Comparison of ENCODE assay signal across 10 cellular contexts in genomic region chr15:77064539-77065308, GRCh38. TPM values are rescaled to one million over a fixed set of nuclear protein-coding genes. Genes with fewer than 3 reads are reported as not detected.
DNase-seq lines count a peak whose midpoint lies in the region; ATAC-seq and TF ChIP-seq lines count a peak whose summit lies in the region.
"Had no signal": no experiment of that assay in that cellular context is flagged by ENCODE, and none has a peak within 500 bp of the region (broad histone marks: within the 10 kb centered on the region; RNA-seq: fewer than 3 reads in every experiment).

No MANE protein-coding gene starts in this region.

- peak overlapping the region; percentile 60 for H3K4me2 ChIP-seq in PC-9

- DNase-seq in CD8-positive, alpha-beta memory T cell = no peak
- DNase-seq in PC-9 (peak in 1 of 2 experiments; percentile 88), endothelial cell (ENCODE audit: low spot score) (no peak), posterior cingulate gyrus (no peak), caudate nucleus (lab: John Stamatoyannopoulos, UW) (no peak), NCI-H2107 (lab: John Stamatoyannopoulos, UW) (no peak)
- DNase-seq: MV-4-11 had no signal

- CTCF ChIA-PET in CD8-positive, alpha-beta memory T cell (lab: Charles Lee) = no interaction called here
- CTCF ChIA-PET in PC-9 (lab: Charles Lee) = no interaction called here

- H2AFZ ChIP-seq in PC-9 = no peak overlapping the region

- intact Hi-C loops in PC-9 (cut with micrococcal nuclease; ENCODE audit: unreplicated experiment) (no loop called here), posterior cingulate gyrus (cut with DNase I) (no loop called here)

- POLR2A ChIA-PET in CD8-positive, alpha-beta memory T cell (lab: Charles Lee) = no interaction called here
- POLR2A ChIA-PET in PC-9 (lab: Charles Lee; ENCODE audit: unreplicated experiment) = no interaction called here

- H3K4me1 ChIP-seq in CD8-positive, alpha-beta memory T cell (ENCODE audit: insufficient read depth, low read length) = peaks cover 3% of the 10 kb centered on the region
- peaks cover 82% of the 10 kb centered on the region for H3K4me1 ChIP-seq in PC-9 (replicated peaks; ENCODE audit: insufficient read depth)

- TF ChIP-seq CTCF in PC-9 (conservative IDR thresholded peaks at IDR 0.05) = no peak
- no peak for TF ChIP-seq CTCF in endothelial cell (IDR thresholded peaks at IDR 0.05; ENCODE audit: unreplicated experiment)
- TF ChIP-seq CTCF in nephron (IDR thresholded peaks at IDR 0.05; ENCODE audit: unreplicated experiment in 3 of 3) = no peak

- no peak overlapping the region for H3K4me3 Mint-ChIP-seq in CD8-positive, alpha-beta memory T cell
- no peak overlapping the region for H3K4me3 Mint-ChIP-seq in endothelial cell (ENCODE audit: unreplicated experiment)
- H3K4me3 Mint-ChIP-seq in nephron = peak overlapping the region in 2 of 3 experiments; percentile 1 to 11
- H3K4me3 Mint-ChIP-seq: memory B cell had no signal

- no peak overlapping the region for H3K4me3 ChIP-seq in CD8-positive, alpha-beta memory T cell (ENCODE audit: low read length)
- H3K4me3 ChIP-seq in PC-9 = peak overlapping the region; percentile 30; the same call in 1 of the 2 replicates

- ATAC-seq in GM21619 (IDR thresholded peaks at IDR 0.05; ENCODE audit: unreplicated experiment) = no peak

- H3K9me2 ChIP-seq in PC-9 (ENCODE audit: insufficient read depth) = no peaks in the 10 kb centered on the region

- no peaks in the 10 kb centered on the region for H3K27me3 ChIP-seq in CD8-positive, alpha-beta memory T cell (ENCODE audit: insufficient read depth, low read length, poor library complexity, severe bottlenecking)
- H3K27me3 ChIP-seq in PC-9 (ENCODE audit: insufficient read depth, low read depth) = no peaks in the 10 kb centered on the region

- H3K4me1 Mint-ChIP-seq in CD8-positive, alpha-beta memory T cell = peaks cover 17 to 43% (median 37%) of the 10 kb centered on the region in 3 donors
- H3K4me1 Mint-ChIP-seq in endothelial cell (ENCODE audit: unreplicated experiment) = peaks cover 17% of the 10 kb centered on the region
- H3K4me1 Mint-ChIP-seq in nephron = peaks cover 88% of the 10 kb centered on the region

- H3K36me3 ChIP-seq in CD8-positive, alpha-beta memory T cell (ENCODE audit: insufficient read depth, low read length) = no peaks in the 10 kb centered on the region
- H3K36me3 ChIP-seq in PC-9 (ENCODE audit: low read depth) = no peaks in the 10 kb centered on the region

- peaks cover 58% of the 10 kb centered on the region for H3F3A ChIP-seq in PC-9 (ENCODE audit: insufficient read depth, low read depth)

- H3K27me3 Mint-ChIP-seq in CD8-positive, alpha-beta memory T cell = peaks cover 0 to 6% of the 10 kb centered on the region in 2 donors
- H3K27me3 Mint-ChIP-seq in endothelial cell (ENCODE audit: unreplicated experiment) (no peaks in the 10 kb centered on the region), nephron (ENCODE audit: low read depth) (no peaks in the 10 kb centered on the region)
- H3K27me3 Mint-ChIP-seq: memory B cell had no signal

- peak overlapping the region; percentile 20 for H3K27ac ChIP-seq in CD8-positive, alpha-beta memory T cell (ENCODE audit: low read depth, low read length)
- H3K27ac ChIP-seq in PC-9 (peak overlapping the region; percentile 83), caudate nucleus (ENCODE audit: low read depth, low read length) (no peak overlapping the region)

- no peaks in the 10 kb centered on the region for H3K9me3 ChIP-seq in CD8-positive, alpha-beta memory T cell (ENCODE audit: low read length)
- no peaks in the 10 kb centered on the region for H3K9me3 ChIP-seq in PC-9 (ENCODE audit: insufficient read depth, low read depth)

- no peak overlapping the region for H3K27ac Mint-ChIP-seq in CD8-positive, alpha-beta memory T cell
- H3K27ac Mint-ChIP-seq in endothelial cell (ENCODE audit: unreplicated experiment) (peak overlapping the region; percentile 73), nephron (peak overlapping the region; percentile 37 to 91 (median 69))
- H3K27ac Mint-ChIP-seq: memory B cell had no signal

- H4K20me1 ChIP-seq in PC-9 (ENCODE audit: insufficient read depth) = 0 out of 2 replicates have a peak, but pooled peaks cover 7% of the 10 kb centered on the region

- peaks cover 0 to 2% (median 0%) of the 10 kb centered on the region in 5 donors for H3K9me3 Mint-ChIP-seq in CD8-positive, alpha-beta memory T cell
- H3K9me3 Mint-ChIP-seq in endothelial cell (ENCODE audit: unreplicated experiment) (no peaks in the 10 kb centered on the region), nephron (no peaks in the 10 kb centered on the region)
- H3K9me3 Mint-ChIP-seq: memory B cell had no signal

- peaks cover 87% of the 10 kb centered on the region for H3K79me2 ChIP-seq in PC-9 (ENCODE audit: low read depth)

- BruUV-seq in PC-9 (replicated peaks; lab: Mats Ljungman, UMichigan) = no TSS peak

- H3K36me3 Mint-ChIP-seq in CD8-positive, alpha-beta memory T cell = peaks cover 0 to 2% (median 0%) of the 10 kb centered on the region in 3 donors
- H3K36me3 Mint-ChIP-seq in endothelial cell (ENCODE audit: low read depth, unreplicated experiment) = no peaks in the 10 kb centered on the region
- H3K36me3 Mint-ChIP-seq in nephron (ENCODE audit: low read depth) = peaks cover 14% of the 10 kb centered on the region

RNA-seq across cellular contexts. Expression of gene TSPAN3, which starts 6.2 kb away (rescaled TPM):
- 10 to 100 TPM; 59.3 to 60.5 TPM for total RNA-seq in CD8-positive, alpha-beta memory T cell
- polyA plus RNA-seq in CD8-positive, alpha-beta memory T cell = 45.2 TPM
- total RNA-seq in PC-9 (2021) (133 and 151 TPM in 2 replicates), endothelial cell (ENCODE audit: unreplicated experiment) (140 TPM)

Comparison
In these comparisons a context has a peak if more than half of its experiments do, and no peak if none do; other contexts are left out.
1. H3K27ac Mint-ChIP-seq: peak in endothelial cell (single experiment) and nephron (3 of 3); none in CD8-positive, alpha-beta memory T cell (0 of 8).
2. H3K4me3 Mint-ChIP-seq: peak in nephron (2 of 3); none in CD8-positive, alpha-beta memory T cell (0 of 7) and endothelial cell (single experiment).